13 cellular contexts compared by ENCODE assay signal in the genomic region with DNA sequence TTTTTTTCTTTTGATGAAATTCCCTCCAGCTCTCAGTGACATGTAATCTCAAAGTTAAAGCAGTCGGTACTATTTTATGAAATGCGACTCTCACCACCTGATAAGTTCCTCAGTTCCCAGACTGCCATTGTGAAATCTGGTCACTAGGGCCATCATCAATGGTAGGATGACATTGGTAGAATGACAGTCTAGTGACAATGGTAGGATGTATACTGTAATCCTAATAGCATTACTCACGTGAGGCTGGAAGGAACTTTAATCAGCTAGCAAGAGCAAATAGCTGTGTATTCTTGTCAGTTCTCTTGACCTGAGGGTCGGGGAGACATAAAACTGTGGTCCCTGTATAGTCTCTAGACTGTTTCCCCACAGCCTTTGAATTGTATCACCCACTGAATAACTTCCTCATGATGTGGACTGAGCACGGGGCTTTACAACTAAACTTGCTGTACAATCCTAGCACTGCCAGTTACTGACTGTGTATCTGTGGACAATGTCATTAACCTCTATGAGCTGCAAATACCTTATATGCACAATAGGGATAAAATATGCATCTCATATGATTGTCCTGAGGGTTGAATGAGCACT. TPM values are rescaled to one million over a fixed set of nuclear protein-coding genes. Genes with fewer than 3 reads are reported as not detected.
"Had no signal": no experiment of that assay in that cellular context is flagged by ENCODE, and none has a peak within 500 bp of the region (broad histone marks: within the 10 kb centered on the region; RNA-seq: fewer than 3 reads in every experiment).

No MANE protein-coding gene starts in this region.

- H3K4me1 Mint-ChIP-seq: immature natural killer cell; stimulated activated naive B cell treated with anti-CD40 and anti-IgM and Interleukin-4, amounts not matched to agents 10 μg/mL and 1 μg/mL and 100 μg/mL, for 72 hours had no signal

- DNase-seq: activated CD4-positive, alpha-beta T cell treated with anti-CD3 and anti-CD28 coated beads, Interleukin-2, amount 50 U/mL, for 48 hours; activated effector memory CD4-positive, alpha-beta T cell treated with Interleukin-2 at 50 U/mL for 16 hours; adrenal gland; erythroblast; gastrocnemius medialis; heart left ventricle; immature natural killer cell; mesenchymal stem cell; natural killer cell; stimulated activated CD4-positive, alpha-beta T cell treated with anti-CD3 and anti-CD28 coated beads, Interleukin-2, amount 100 ng/mL, for 48 hours; stimulated activated naive B cell treated with anti-CD40 and anti-IgM and Interleukin-4, amounts not matched to agents 10 μg/mL and 1 μg/mL and 100 μg/mL, for 72 hours; thyroid gland; uterus had no signal

- H3K36me3 Mint-ChIP-seq: immature natural killer cell; natural killer cell; stimulated activated naive B cell treated with anti-CD40 and anti-IgM and Interleukin-4, amounts not matched to agents 10 μg/mL and 1 μg/mL and 100 μg/mL, for 72 hours had no signal

- ATAC-seq: gastrocnemius medialis; heart left ventricle; natural killer cell; stimulated activated naive B cell treated with anti-CD40 and anti-IgM and Interleukin-4, amounts not matched to agents 10 μg/mL and 1 μg/mL and 100 μg/mL, for 72 hours had no signal

- H3K27ac Mint-ChIP-seq: immature natural killer cell; natural killer cell; stimulated activated naive B cell treated with anti-CD40 and anti-IgM and Interleukin-4, amounts not matched to agents 10 μg/mL and 1 μg/mL and 100 μg/mL, for 72 hours had no signal

- H3K4me3 Mint-ChIP-seq: immature natural killer cell; natural killer cell; stimulated activated naive B cell treated with anti-CD40 and anti-IgM and Interleukin-4, amounts not matched to agents 10 μg/mL and 1 μg/mL and 100 μg/mL, for 72 hours had no signal

- H3K9me3 Mint-ChIP-seq: natural killer cell; stimulated activated naive B cell treated with anti-CD40 and anti-IgM and Interleukin-4, amounts not matched to agents 10 μg/mL and 1 μg/mL and 100 μg/mL, for 72 hours had no signal

RNA-seq across cellular contexts. Expression of gene TRAT1, which starts 23.2 kb away (rescaled TPM):
- total RNA-seq: gastrocnemius medialis had no signal
